Comparison of ENCODE assay signal across 21 cellular contexts in genomic region chr1:76079475-76080227, GRCh38. TPM values are rescaled to one million over a fixed set of nuclear protein-coding genes. Genes with fewer than 3 reads are reported as not detected.
DNase-seq lines count a peak whose midpoint lies in the region; ATAC-seq, FAIRE-seq and TF ChIP-seq lines count a peak whose summit lies in the region.
"Had no signal": no experiment of that assay in that cellular context is flagged by ENCODE, and none has a peak within 500 bp of the region (broad histone marks: within the 10 kb centered on the region; RNA-seq: fewer than 3 reads in every experiment).

No MANE protein-coding gene starts in this region.

- peaks cover 3% of the 10 kb centered on the region for H3F3A ChIP-seq in SK-N-SH (replicated peaks; ENCODE audit: insufficient read depth)

- no peak for TF ChIP-seq EP300 in SK-N-SH (IDR thresholded peaks at IDR 0.05; ENCODE audit: borderline replicate concordance in 1 of 2, low read depth in 1 of 2, low read length in 1 of 2)

- no peaks in the 10 kb centered on the region for H3K27me3 ChIP-seq in SK-N-SH (ENCODE audit: insufficient read depth)
- H3K27me3 ChIP-seq: SJCRH30 had no signal

- peak; percentile 35 for FAIRE-seq in D721Med (lab: Jason Lieb, UNC)
- FAIRE-seq: HTR-8/SVneo had no signal

- H3K4me3 ChIP-seq in SK-N-SH (ENCODE audit: low read depth in 2 of 2, low read length in 1 of 2): no peak overlapping the region
- H3K4me3 ChIP-seq: SJCRH30 had no signal

- H2AFZ ChIP-seq in SK-N-SH (ENCODE audit: low read depth): no peak overlapping the region

- no peak for TF ChIP-seq POLR2A in GM18505 (IDR thresholded peaks at IDR 0.05; ENCODE audit: borderline replicate concordance, extremely low read depth, insufficient read depth, insufficient read length)

- H3K4me1 ChIP-seq in SK-N-SH (ENCODE audit: control insufficient read depth in 1 of 2, insufficient read depth in 2 of 2, low read depth in 1 of 2, low read length in 1 of 2): peaks cover 7 to 51% of the 10 kb centered on the region in 2 experiments; a peak in 2 of 4 replicates

- no peak overlapping the region for H3K4me2 ChIP-seq in SK-N-SH

- no peaks in the 10 kb centered on the region for H3K9me3 Mint-ChIP-seq in progenitor cell of endocrine pancreas (ENCODE audit: low read depth)
- H3K9me3 Mint-ChIP-seq: CD4-positive, CD25-positive, alpha-beta regulatory T cell; IgD-negative memory B cell had no signal

- no peaks in the 10 kb centered on the region for H3K36me3 ChIP-seq in SK-N-SH (replicated peaks in 1 of 2; ENCODE audit: control insufficient read depth in 1 of 2, insufficient read depth in 2 of 2, low read length in 1 of 2)
- H3K36me3 ChIP-seq: SJCRH30 had no signal

- H3K27me3 Mint-ChIP-seq in progenitor cell of endocrine pancreas: peaks cover 46% of the 10 kb centered on the region

- CTCF ChIA-PET in SK-N-SH (lab: Yijun Ruan, JAX): interaction anchor here (1.2 kb wide), 1 partner anchor 13 kb away, joined by 3 read pairs; no protein-coding TSS in a partner anchor

- H3K27ac Mint-ChIP-seq in progenitor cell of endocrine pancreas: peak overlapping the region; percentile 12
- H3K27ac Mint-ChIP-seq: CD4-positive, CD25-positive, alpha-beta regulatory T cell; IgD-negative memory B cell had no signal

- intact Hi-C loops in left colon (cut with DNase I, micrococcal nuclease): no loop called here

- POLR2A ChIA-PET in SK-N-SH (lab: Yijun Ruan, JAX): no interaction called here

- TF ChIP-seq CTCF in D721Med (IDR thresholded peaks at IDR 0.05; ENCODE audit: insufficient read depth, missing control alignments): no peak
- TF ChIP-seq CTCF in SK-N-SH (IDR thresholded peaks at IDR 0.05): no peak
- no peak for TF ChIP-seq CTCF in progenitor cell of endocrine pancreas (IDR thresholded peaks at IDR 0.05; ENCODE audit: unreplicated experiment)

- peak overlapping the region in 1 of 2 experiments; percentile 51; a peak in 1 of 4 replicates for H3K27ac ChIP-seq in SK-N-SH (ENCODE audit: low read depth in 2 of 2, low read length in 1 of 2)
- H3K27ac ChIP-seq: HL-60, RWPE1, SJCRH30 had no signal

- no peaks in the 10 kb centered on the region for H3K9me2 ChIP-seq in SK-N-SH

- TF ChIP-seq RAD21 in SK-N-SH (IDR thresholded peaks at IDR 0.05; ENCODE audit: low read length): no peak

- no peaks in the 10 kb centered on the region for H3K36me3 Mint-ChIP-seq in progenitor cell of endocrine pancreas (ENCODE audit: insufficient read depth)
- H3K36me3 Mint-ChIP-seq: CD4-positive, CD25-positive, alpha-beta regulatory T cell; IgD-negative memory B cell had no signal

- ATAC-seq in GM18505 (IDR thresholded peaks at IDR 0.05; ENCODE audit: unreplicated experiment) (no peak), left colon (no peak)
- ATAC-seq: PC-3 had no signal

- H3K9ac ChIP-seq in SK-N-SH: no peak overlapping the region

- H3K4me3 Mint-ChIP-seq in progenitor cell of endocrine pancreas (ENCODE audit: low read depth): no peak overlapping the region

- peaks cover 22% of the 10 kb centered on the region for H3K4me1 Mint-ChIP-seq in progenitor cell of endocrine pancreas (ENCODE audit: low read depth)

- peaks cover 95% of the 10 kb centered on the region for H3K79me2 ChIP-seq in SK-N-SH (ENCODE audit: insufficient read depth)

- no peaks in the 10 kb centered on the region for H3K9me3 ChIP-seq in SK-N-SH
- H3K9me3 ChIP-seq: SJCRH30 had no signal

- DNase-seq in D721Med (ENCODE audit: insufficient read length, low spot score) (no peak), NCI-H2227 (lab: John Stamatoyannopoulos, UW; ENCODE audit: unreplicated experiment) (peak; percentile 33), SK-N-SH (no peak), progenitor cell of endocrine pancreas (ENCODE audit: low spot score, unreplicated experiment) (no peak), left colon (no peak), NCI-H1105 treated with DMSO at 0.1 percent for 48 hours (lab: John Stamatoyannopoulos, UW) (no peak)
- DNase-seq: CD4-positive, CD25-positive, alpha-beta regulatory T cell; H7; Kasumi-1; MM.1S; NCI-H1105; NCI-H2029; NCI-H510A treated with DMSO at 0.1 percent for 48 hours; PC-3; SJCRH30; SW 1271 had no signal

- WGBS in SK-N-SH (ENCODE audit: low lambda C conversion rate): 82% methylated on average over 7 of the region's 7 CpGs

- H4K20me1 ChIP-seq in SK-N-SH (ENCODE audit: insufficient read depth): no peaks in the 10 kb centered on the region

TF ChIP-seq in SK-N-SH, 30 proteins besides CTCF, POLR2A, EP300 and RAD21:
- no peak for TF ChIP-seq POLR2AphosphoS5 (IDR thresholded peaks at IDR 0.05; ENCODE audit: low read depth, low read length)
- TF ChIP-seq FOXM1 (IDR thresholded peaks at IDR 0.05; ENCODE audit: low read depth): no peak
- TF ChIP-seq TCF12 (IDR thresholded peaks at IDR 0.05): no peak
- no peak for TF ChIP-seq FOXJ3 (CRISPR knock-in tag; IDR thresholded peaks at IDR 0.05)
- TF ChIP-seq MXI1 (IDR thresholded peaks at IDR 0.05; ENCODE audit: low read depth, low read length): no peak
- TF ChIP-seq FOSL2 (IDR thresholded peaks at IDR 0.05; ENCODE audit: borderline replicate concordance, low read depth): no peak
- no peak for TF ChIP-seq RXRA (IDR thresholded peaks at IDR 0.05; ENCODE audit: borderline replicate concordance, low read depth)
- peak; percentile 82 for TF ChIP-seq PBX3 (IDR thresholded peaks at IDR 0.05)

RNA-seq across cellular contexts. Expression of gene ST6GALNAC3, which starts 5.1 kb away (rescaled TPM):
- polyA plus RNA-seq in SK-N-SH (2012; rRNA removed): 8.1 and 12.1 TPM in 2 replicates
- polyA plus RNA-seq in SK-N-SH (2012; cell fraction: cytosol; rRNA removed): 14.4 and 14.7 TPM in 2 replicates
- 2.3 and 5.8 TPM in 2 replicates for polyA plus RNA-seq in SK-N-SH (2012; cell fraction: nucleus; rRNA removed)
- total RNA-seq in progenitor cell of endocrine pancreas (11.0 and 17.5 TPM in 2 replicates), left colon (10 to 100 TPM; 10.5 to 13.3 TPM)
- total RNA-seq: PC-3 had no signal
